10 cellular contexts compared by ENCODE assay signal in the genomic region with DNA sequence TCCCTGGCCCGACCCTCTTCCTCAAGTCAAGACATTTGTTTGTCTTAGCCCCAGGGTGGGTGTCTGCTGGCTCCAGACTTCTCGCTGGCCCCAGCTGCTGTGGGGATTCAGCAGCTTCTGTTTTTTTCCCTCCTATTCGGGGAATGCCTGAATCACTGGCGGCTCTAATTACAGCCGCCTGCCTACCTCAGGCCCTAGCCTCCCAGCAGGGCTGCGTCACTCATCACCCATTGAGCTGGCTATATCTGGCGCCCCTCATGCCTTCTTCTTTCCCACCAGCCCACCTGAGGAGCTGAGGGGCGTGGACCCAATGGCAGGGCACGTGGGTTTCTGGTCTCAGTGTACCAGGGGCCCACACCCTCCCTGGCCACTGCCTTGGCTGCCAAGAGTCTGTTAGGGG. TPM values are rescaled to one million over a fixed set of nuclear protein-coding genes. Genes with fewer than 3 reads are reported as not detected.
A peak's percentile ranks its signal among the peaks of the same experiment; 100 is the strongest.
DNase-seq lines count a peak whose midpoint lies in the region; ATAC-seq lines count a peak whose summit lies in the region.
"Had no signal": no experiment of that assay in that cellular context is flagged by ENCODE, and none has a peak within 500 bp of the region (broad histone marks: within the 10 kb centered on the region; RNA-seq: fewer than 3 reads in every experiment).

No MANE protein-coding gene starts in this region.

- no peaks in the 10 kb centered on the region for H3K27me3 ChIP-seq in skeletal muscle satellite cell (ENCODE audit: control insufficient read depth, insufficient read depth, low read length)

- peak overlapping the region; percentile 57 for H3K4me2 ChIP-seq in skeletal muscle satellite cell (ENCODE audit: low read length)
- H3K4me2 ChIP-seq: A549 had no signal

- ATAC-seq in GM18498 (IDR thresholded peaks at IDR 0.05; ENCODE audit: unreplicated experiment), result no peak
- ATAC-seq: A549 had no signal

- H3K4me1 ChIP-seq in skeletal muscle satellite cell (ENCODE audit: control insufficient read depth, insufficient read depth, low read length), result peaks cover 72% of the 10 kb centered on the region

- peak overlapping the region; percentile 65 for H3K9ac ChIP-seq in skeletal muscle satellite cell (ENCODE audit: low read depth, low read length)

- no peak overlapping the region for H3K4me3 ChIP-seq in skeletal muscle satellite cell (ENCODE audit: low read length)
- H3K4me3 ChIP-seq: A549 had no signal

- DNase-seq in NCI-H187 (lab: John Stamatoyannopoulos, UW), result peak; percentile 35 to 42
- no peak for DNase-seq in NCI-H187 treated with DMSO at 0.1 percent for 48 hours (lab: John Stamatoyannopoulos, UW)
- DNase-seq in NCI-H2171 (lab: John Stamatoyannopoulos, UW), result peak; percentile 87
- peak; percentile 75 for DNase-seq in ecto neural progenitor cell (ENCODE audit: low spot score)
- no peak for DNase-seq in NOMO-1 treated with DMSO at 0.1 percent for 48 hours (lab: John Stamatoyannopoulos, UW; ENCODE audit: unreplicated experiment)
- no peak for DNase-seq in activated gamma-delta T cell treated with Interleukin-2 at 50 U/mL for 16 hours
- DNase-seq: stimulated activated CD4-positive, alpha-beta T cell treated with anti-CD3 and anti-CD28 coated beads, Interleukin-2, amount 100 ng/mL, for 48 hours had no signal

- H3K9me3 ChIP-seq in skeletal muscle satellite cell (replicated peaks; ENCODE audit: low read length), result no peaks in the 10 kb centered on the region
- H3K9me3 ChIP-seq: A549 had no signal

- H3K36me3 ChIP-seq in skeletal muscle satellite cell (ENCODE audit: insufficient read depth, low read length), result no peaks in the 10 kb centered on the region

RNA-seq across cellular contexts. Expression of a gene that starts 10.1 kb away (rescaled TPM):
- under 0.01 and 1.5 TPM in 2 replicates for total RNA-seq in skeletal muscle satellite cell (2012; rRNA removed)

RNA-seq across cellular contexts. Expression of a gene that starts 51.3 kb away (rescaled TPM):
- 2.3 and 12.5 TPM in 2 replicates for total RNA-seq in skeletal muscle satellite cell (2012; rRNA removed)

Comparison
In these comparisons a context has a peak if more than half of its experiments do, and no peak if none do; other contexts are left out.
1. DNase-seq: peak in NCI-H187 (2 of 2), NCI-H2171 (single experiment) and ecto neural progenitor cell (single experiment); none in NCI-H187 treated with DMSO at 0.1 percent for 48 hours (single experiment), NOMO-1 treated with DMSO at 0.1 percent for 48 hours (single experiment) and activated gamma-delta T cell treated with Interleukin-2 at 50 U/mL for 16 hours (single experiment).